In the genomic region with DNA sequence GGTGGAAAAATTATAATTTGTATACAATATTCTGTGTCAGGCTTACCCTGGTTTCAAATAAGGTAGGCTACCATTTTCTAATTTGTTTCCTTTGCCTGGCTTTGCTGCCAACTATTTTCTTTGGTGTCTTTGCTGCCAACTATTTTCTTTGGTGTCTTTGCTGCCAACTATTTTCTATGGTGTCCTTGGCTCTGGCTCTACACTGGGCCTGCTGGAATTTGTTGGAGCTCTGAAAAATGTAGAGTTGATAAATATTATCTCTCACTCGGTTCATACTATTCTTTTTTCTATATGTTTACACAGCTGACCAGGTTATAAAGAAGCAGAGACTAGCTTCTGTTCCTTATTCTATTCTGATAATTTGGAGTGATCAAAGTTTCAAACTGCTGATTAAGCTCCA, we compare ENCODE assay signal across 19 cellular contexts.
"Had no signal": no experiment of that assay in that cellular context is flagged by ENCODE, and none has a peak within 500 bp of the region (broad histone marks: within the 10 kb centered on the region; RNA-seq: fewer than 3 reads in every experiment).

No MANE protein-coding gene starts in this region.

- H3K4me3 ChIP-seq: coronary artery, psoas muscle, right lobe of liver, tibial artery, upper lobe of left lung, uterus had no signal

- DNase-seq: effector CD4-positive, alpha-beta T cell; endodermal cell; foreskin melanocyte; head of caudate nucleus; hippocampal formation; mammary epithelial cell; occipital lobe; psoas muscle; retina; right lobe of liver; stimulated activated CD4-positive, alpha-beta T cell treated with anti-CD3 and anti-CD28 coated beads, Interleukin-4, amount 100 ng/mL, for 1 hour; stimulated activated CD8-positive, alpha-beta memory T cell treated with anti-CD3 and anti-CD28 coated beads, Interleukin-4, amount 100 ng/mL, for 48 hours; stimulated activated naive CD8-positive, alpha-beta T cell treated with anti-CD3 and anti-CD28 coated beads, Interleukin-15, Interleukin-2, amounts not matched to agents 100 U/mL and 50 U/mL, for 24 hours; tibial artery; upper lobe of left lung; uterus had no signal

- H3K9me3 ChIP-seq: psoas muscle, right lobe of liver, tibial artery, upper lobe of left lung, uterus had no signal

- H3K36me3 Mint-ChIP-seq: natural killer cell treated with Interleukin-12 subunit alpha and Interleukin-12 subunit beta and Interleukin-15 and Interleukin-18, amount 100 ng/mL, for 72 hours; stimulated activated effector memory CD8-positive, alpha-beta T cell treated with anti-CD3 and anti-CD28 coated beads, Interleukin-12 subunit alpha, Interleukin-12 subunit beta, amount 100 ng/mL, for 72 hours had no signal

- ATAC-seq: natural killer cell treated with Interleukin-12 subunit alpha and Interleukin-12 subunit beta and Interleukin-15 and Interleukin-18, amount 100 ng/mL, for 72 hours; psoas muscle; right lobe of liver; stimulated activated effector memory CD8-positive, alpha-beta T cell treated with anti-CD3 and anti-CD28 coated beads, Interleukin-12 subunit alpha, Interleukin-12 subunit beta, amount 100 ng/mL, for 72 hours; stimulated activated naive CD8-positive, alpha-beta T cell treated with anti-CD3 and anti-CD28 coated beads, Interleukin-15, Interleukin-2, amounts not matched to agents 100 U/mL and 50 U/mL, for 24 hours had no signal

- H3K27ac ChIP-seq: coronary artery, psoas muscle, right lobe of liver, tibial artery, upper lobe of left lung, uterus had no signal

- H3K4me1 ChIP-seq: psoas muscle, right lobe of liver, upper lobe of left lung, uterus had no signal

- H3K4me3 Mint-ChIP-seq: endodermal cell; natural killer cell treated with Interleukin-12 subunit alpha and Interleukin-12 subunit beta and Interleukin-15 and Interleukin-18, amount 100 ng/mL, for 72 hours; stimulated activated effector memory CD8-positive, alpha-beta T cell treated with anti-CD3 and anti-CD28 coated beads, Interleukin-12 subunit alpha, Interleukin-12 subunit beta, amount 100 ng/mL, for 72 hours had no signal

- H3K27me3 Mint-ChIP-seq: natural killer cell treated with Interleukin-12 subunit alpha and Interleukin-12 subunit beta and Interleukin-15 and Interleukin-18, amount 100 ng/mL, for 72 hours had no signal

- H3K9me3 Mint-ChIP-seq: endodermal cell had no signal

- H3K36me3 ChIP-seq: right lobe of liver, tibial artery, upper lobe of left lung, uterus had no signal

- H3K4me1 Mint-ChIP-seq: stimulated activated effector memory CD8-positive, alpha-beta T cell treated with anti-CD3 and anti-CD28 coated beads, Interleukin-12 subunit alpha, Interleukin-12 subunit beta, amount 100 ng/mL, for 72 hours had no signal

- H3K27me3 ChIP-seq: right lobe of liver, tibial artery, upper lobe of left lung, uterus had no signal
